ENCODE assay signal across 7 cellular contexts in genomic region chr2:170815746-170816498, GRCh38.
DNase-seq lines count a peak whose midpoint lies in the region; ATAC-seq and TF ChIP-seq lines count a peak whose summit lies in the region.

No MANE protein-coding gene starts in this region.

- no peaks in the 10 kb centered on the region for H3K36me3 ChIP-seq in RWPE2 (ENCODE audit: low read depth)

- H3K4me1 ChIP-seq in RWPE2 (ENCODE audit: insufficient read depth, poor library complexity, severe bottlenecking), result no peaks in the 10 kb centered on the region

- H3K27me3 ChIP-seq in RWPE2 (ENCODE audit: insufficient read depth, poor library complexity, severe bottlenecking), result peaks cover 23% of the 10 kb centered on the region

- intact Hi-C loops in head of caudate nucleus (cut with DNase I) (loop anchor here (5.0 to 10.0 kb wide), 2 partner anchors 441 to 579 kb away; no protein-coding TSS in a partner anchor), posterior cingulate gyrus (cut with DNase I) (loop anchor here (5.0 kb wide), 1 partner anchor 454 kb away; no protein-coding TSS in a partner anchor)

- no peaks in the 10 kb centered on the region for H3K9me3 ChIP-seq in RWPE2 (ENCODE audit: severe bottlenecking)

- no peak overlapping the region for H3K27ac ChIP-seq in RWPE2 (ENCODE audit: poor library complexity, severe bottlenecking)

- peak; percentile 68 for TF ChIP-seq CTCF in GM12874 (IDR thresholded peaks at IDR 0.05; ENCODE audit: insufficient read depth, low read depth, low read length)
- TF ChIP-seq CTCF in LNCaP clone FGC (IDR thresholded peaks at IDR 0.05; ENCODE audit: control insufficient read depth, extremely low read depth, insufficient read depth), result peak; percentile 58
- peak; percentile 90 for TF ChIP-seq CTCF in RWPE2 (IDR thresholded peaks at IDR 0.05; ENCODE audit: poor library complexity, severe bottlenecking)

- DNase-seq in LNCaP clone FGC (ENCODE audit: low read depth) (no peak), RWPE2 (ENCODE audit: low spot score) (no peak), head of caudate nucleus (peak in 39 of 42 donors; percentile 51 to 87 (median 74)), posterior cingulate gyrus (peak in 6 of 10 donors; percentile 50 to 91 (median 74))
- DNase-seq in activated naive CD4-positive, alpha-beta T cell treated with Interleukin-2 at 50 U/mL for 16 hours, result peak; percentile 63

- H3K4me3 ChIP-seq in LNCaP clone FGC (ENCODE audit: low read depth, low read length) (peak overlapping the region; percentile 43), RWPE2 (ENCODE audit: severe bottlenecking) (peak overlapping the region; percentile 46)

- ATAC-seq in RWPE2 (ENCODE audit: low read depth) (peak; percentile 59), HG03439 (IDR thresholded peaks at IDR 0.05; ENCODE audit: unreplicated experiment) (no peak)

Comparison
In these comparisons a context has a peak if more than half of its experiments do, and no peak if none do; other contexts are left out.
1. DNase-seq: peak in activated naive CD4-positive, alpha-beta T cell treated with Interleukin-2 at 50 U/mL for 16 hours (single experiment), head of caudate nucleus (39 of 42) and posterior cingulate gyrus (6 of 10); none in LNCaP clone FGC (single experiment) and RWPE2 (single experiment).
2. Peak in every context shown above with its lines, with median percentiles within 50 percentile points of each other: CTCF ChIP-seq.